Comparison of ENCODE assay signal across 8 cellular contexts in genomic region chr1:86833461-86834215, GRCh38.
DNase-seq lines count a peak whose midpoint lies in the region; ATAC-seq and TF ChIP-seq lines count a peak whose summit lies in the region.

No MANE protein-coding gene starts in this region.

- no peaks in the 10 kb centered on the region for H3K36me3 ChIP-seq in tibial artery

- H3K27ac Mint-ChIP-seq in activated T-helper 17 cell treated with anti-CD3 and anti-CD28 coated beads, Interleukin-2, amount 50 U/mL, for 72 hours = no peak overlapping the region

- ATAC-seq in GM21717 (IDR thresholded peaks at IDR 0.05; ENCODE audit: unreplicated experiment) (peak; percentile 78), omental fat pad (ENCODE audit: low FRiP score) (peak; percentile 95)
- ATAC-seq in activated T-helper 17 cell treated with anti-CD3 and anti-CD28 coated beads, Interleukin-2, amount 50 U/mL, for 72 hours (replicated peaks) = peak; percentile 72

- H3K27me3 ChIP-seq in tibial artery = no peaks in the 10 kb centered on the region

- no peaks in the 10 kb centered on the region for H3K36me3 Mint-ChIP-seq in activated T-helper 17 cell treated with anti-CD3 and anti-CD28 coated beads, Interleukin-2, amount 50 U/mL, for 72 hours (ENCODE audit: low read depth)

- peaks cover 0 to 6% (median 0%) of the 10 kb centered on the region in 4 donors for H3K4me1 ChIP-seq in tibial artery

- H3K27ac ChIP-seq in tibial artery = no peak overlapping the region

- intact Hi-C loops in tibial artery (cut with DNase I; ENCODE audit: low total_unique reads) = loop anchor here (2.0 to 5.0 kb wide), 2 partner anchors 134 to 249 kb away; no protein-coding TSS in a partner anchor

- no peak overlapping the region for H3K4me3 Mint-ChIP-seq in activated T-helper 17 cell treated with anti-CD3 and anti-CD28 coated beads, Interleukin-2, amount 50 U/mL, for 72 hours

- TF ChIP-seq CTCF in foreskin fibroblast (IDR thresholded peaks at IDR 0.05; ENCODE audit: low read depth, low read length) (peak; percentile 48), omental fat pad (IDR thresholded peaks at IDR 0.05) (no peak), tibial artery (IDR thresholded peaks at IDR 0.05) (peak; percentile 43 to 67)

- H3K9me3 ChIP-seq in tibial artery = no peaks in the 10 kb centered on the region

- H3K9me3 Mint-ChIP-seq in activated T-helper 17 cell treated with anti-CD3 and anti-CD28 coated beads, Interleukin-2, amount 50 U/mL, for 72 hours = no peaks in the 10 kb centered on the region

- no peaks in the 10 kb centered on the region for H3K27me3 Mint-ChIP-seq in activated T-helper 17 cell treated with anti-CD3 and anti-CD28 coated beads, Interleukin-2, amount 50 U/mL, for 72 hours

- peak; percentile 97 for DNase-seq in DMS53 (lab: John Stamatoyannopoulos, UW)
- peak; percentile 83 for DNase-seq in LoVo (ENCODE audit: low spot score)
- peak; percentile 85 for DNase-seq in RPMI7951 (ENCODE audit: low read depth)
- peak; percentile 85 to 94 for DNase-seq in foreskin fibroblast
- peak; percentile 33 for DNase-seq in omental fat pad (ENCODE audit: low spot score)
- DNase-seq in tibial artery = peak; percentile 75 to 78

- H3K4me3 ChIP-seq in foreskin fibroblast (ENCODE audit: low read depth in 1 of 2, low read length in 2 of 2) = no peak overlapping the region
- no peak overlapping the region for H3K4me3 ChIP-seq in tibial artery

- peaks cover 4% of the 10 kb centered on the region for H3K4me1 Mint-ChIP-seq in activated T-helper 17 cell treated with anti-CD3 and anti-CD28 coated beads, Interleukin-2, amount 50 U/mL, for 72 hours

Comparison
In these comparisons a context has a peak if more than half of its experiments do, and no peak if none do; other contexts are left out.
1. DNase-seq: peak in every context shown above with its lines; median percentile 97 in DMS53; 90 in foreskin fibroblast; 85 in RPMI7951; 83 in LoVo; 76 in tibial artery; 33 in omental fat pad.
2. CTCF ChIP-seq: peak in foreskin fibroblast (single experiment) and tibial artery (2 of 2); none in omental fat pad (0 of 3).
3. Peak in every context shown above with its lines, with median percentiles within 50 percentile points of each other: ATAC-seq.